Comparison of ENCODE assay signal across 2 cellular contexts in the genomic region with DNA sequence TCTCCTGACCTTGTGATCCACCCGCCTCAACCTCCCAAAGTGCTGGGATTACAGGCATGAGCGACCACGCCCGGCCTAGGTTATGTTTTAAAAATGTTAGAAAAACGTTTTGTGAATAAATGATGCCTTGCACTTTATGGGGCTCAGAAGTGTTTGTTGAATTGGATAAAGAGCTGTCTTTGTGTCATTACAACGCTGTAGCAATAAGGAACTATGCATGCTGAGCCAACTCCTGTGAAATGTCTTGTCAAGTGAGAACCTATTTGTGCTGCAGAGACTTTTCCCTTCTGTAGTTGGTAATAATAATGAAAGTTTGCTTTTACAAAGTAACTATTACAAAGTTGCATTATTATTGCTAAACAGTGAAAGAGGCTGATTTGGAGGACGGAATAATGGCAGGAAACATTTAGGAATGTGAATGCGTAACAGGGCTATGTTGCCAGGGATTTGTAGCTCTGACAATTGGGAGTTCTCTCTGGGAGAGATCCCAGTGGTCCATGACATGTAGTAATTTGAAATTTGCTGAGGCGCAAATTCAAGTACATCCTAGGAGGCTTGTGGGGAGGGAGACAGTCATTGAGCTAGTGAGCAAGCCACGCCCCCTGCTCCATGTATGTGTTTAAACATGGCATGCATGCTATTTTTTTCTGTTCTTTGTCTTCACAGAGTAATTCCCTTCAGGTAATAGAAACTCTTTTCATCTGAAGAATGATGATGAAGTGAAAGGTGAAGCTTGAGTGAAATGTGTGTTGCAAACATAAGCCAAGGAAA.
TF ChIP-seq lines count a peak whose summit lies in the region.

No MANE protein-coding gene starts in this region.

TF ChIP-seq in GM23338, 12 proteins besides CTCF, POLR2A, EP300 and RAD21:
- no peak for TF ChIP-seq EZH2phosphoT487 (IDR thresholded peaks at IDR 0.05; ENCODE audit: unreplicated experiment)
- TF ChIP-seq JUNB (IDR thresholded peaks at IDR 0.05; ENCODE audit: unreplicated experiment), result no peak
- no peak for TF ChIP-seq ZNF331 (CRISPR knock-in tag; IDR thresholded peaks at IDR 0.05; ENCODE audit: low read depth)
- TF ChIP-seq, protein P1, sequence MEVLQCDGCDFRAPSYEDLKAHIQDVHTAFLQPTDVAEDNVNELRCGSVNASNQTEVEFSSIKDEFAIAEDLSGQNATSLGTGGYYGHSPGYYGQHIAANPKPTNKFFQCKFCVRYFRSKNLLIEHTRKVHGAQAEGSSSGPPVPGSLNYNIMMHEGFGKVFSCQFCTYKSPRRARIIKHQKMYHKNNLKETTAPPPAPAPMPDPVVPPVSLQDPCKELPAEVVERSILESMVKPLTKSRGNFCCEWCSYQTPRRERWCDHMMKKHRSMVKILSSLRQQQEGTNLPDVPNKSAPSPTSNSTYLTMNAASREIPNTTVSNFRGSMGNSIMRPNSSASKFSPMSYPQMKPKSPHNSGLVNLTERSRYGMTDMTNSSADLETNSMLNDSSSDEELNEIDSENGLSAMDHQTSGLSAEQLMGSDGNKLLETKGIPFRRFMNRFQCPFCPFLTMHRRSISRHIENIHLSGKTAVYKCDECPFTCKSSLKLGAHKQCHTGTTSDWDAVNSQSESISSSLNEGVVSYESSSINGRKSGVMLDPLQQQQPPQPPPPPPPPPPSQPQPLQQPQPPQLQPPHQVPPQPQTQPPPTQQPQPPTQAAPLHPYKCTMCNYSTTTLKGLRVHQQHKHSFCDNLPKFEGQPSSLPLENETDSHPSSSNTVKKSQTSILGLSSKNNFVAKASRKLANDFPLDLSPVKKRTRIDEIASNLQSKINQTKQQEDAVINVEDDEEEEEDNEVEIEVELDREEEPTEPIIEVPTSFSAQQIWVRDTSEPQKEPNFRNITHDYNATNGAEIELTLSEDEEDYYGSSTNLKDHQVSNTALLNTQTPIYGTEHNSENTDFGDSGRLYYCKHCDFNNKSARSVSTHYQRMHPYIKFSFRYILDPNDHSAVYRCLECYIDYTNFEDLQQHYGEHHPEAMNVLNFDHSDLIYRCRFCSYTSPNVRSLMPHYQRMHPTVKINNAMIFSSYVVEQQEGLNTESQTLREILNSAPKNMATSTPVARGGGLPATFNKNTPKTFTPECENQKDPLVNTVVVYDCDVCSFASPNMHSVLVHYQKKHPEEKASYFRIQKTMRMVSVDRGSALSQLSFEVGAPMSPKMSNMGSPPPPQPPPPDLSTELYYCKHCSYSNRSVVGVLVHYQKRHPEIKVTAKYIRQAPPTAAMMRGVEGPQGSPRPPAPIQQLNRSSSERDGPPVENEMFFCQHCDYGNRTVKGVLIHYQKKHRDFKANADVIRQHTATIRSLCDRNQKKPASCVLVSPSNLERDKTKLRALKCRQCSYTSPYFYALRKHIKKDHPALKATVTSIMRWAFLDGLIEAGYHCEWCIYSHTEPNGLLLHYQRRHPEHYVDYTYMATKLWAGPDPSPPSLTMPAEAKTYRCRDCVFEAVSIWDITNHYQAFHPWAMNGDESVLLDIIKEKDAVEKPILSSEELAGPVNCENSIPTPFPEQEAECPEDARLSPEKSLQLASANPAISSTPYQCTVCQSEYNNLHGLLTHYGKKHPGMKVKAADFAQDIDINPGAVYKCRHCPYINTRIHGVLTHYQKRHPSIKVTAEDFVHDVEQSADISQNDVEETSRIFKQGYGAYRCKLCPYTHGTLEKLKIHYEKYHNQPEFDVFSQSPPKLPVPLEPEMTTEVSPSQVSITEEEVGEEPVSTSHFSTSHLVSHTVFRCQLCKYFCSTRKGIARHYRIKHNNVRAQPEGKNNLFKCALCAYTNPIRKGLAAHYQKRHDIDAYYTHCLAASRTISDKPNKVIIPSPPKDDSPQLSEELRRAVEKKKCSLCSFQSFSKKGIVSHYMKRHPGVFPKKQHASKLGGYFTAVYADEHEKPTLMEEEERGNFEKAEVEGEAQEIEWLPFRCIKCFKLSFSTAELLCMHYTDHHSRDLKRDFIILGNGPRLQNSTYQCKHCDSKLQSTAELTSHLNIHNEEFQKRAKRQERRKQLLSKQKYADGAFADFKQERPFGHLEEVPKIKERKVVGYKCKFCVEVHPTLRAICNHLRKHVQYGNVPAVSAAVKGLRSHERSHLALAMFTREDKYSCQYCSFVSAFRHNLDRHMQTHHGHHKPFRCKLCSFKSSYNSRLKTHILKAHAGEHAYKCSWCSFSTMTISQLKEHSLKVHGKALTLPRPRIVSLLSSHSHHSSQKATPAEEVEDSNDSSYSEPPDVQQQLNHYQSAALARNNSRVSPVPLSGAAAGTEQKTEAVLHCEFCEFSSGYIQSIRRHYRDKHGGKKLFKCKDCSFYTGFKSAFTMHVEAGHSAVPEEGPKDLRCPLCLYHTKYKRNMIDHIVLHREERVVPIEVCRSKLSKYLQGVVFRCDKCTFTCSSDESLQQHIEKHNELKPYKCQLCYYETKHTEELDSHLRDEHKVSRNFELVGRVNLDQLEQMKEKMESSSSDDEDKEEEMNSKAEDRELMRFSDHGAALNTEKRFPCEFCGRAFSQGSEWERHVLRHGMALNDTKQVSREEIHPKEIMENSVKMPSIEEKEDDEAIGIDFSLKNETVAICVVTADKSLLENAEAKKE (CRISPR knock-in tag; IDR thresholded peaks at IDR 0.05), result no peak
- no peak for TF ChIP-seq ZNF114 (CRISPR knock-in tag; IDR thresholded peaks at IDR 0.05)
- TF ChIP-seq NANOG (IDR thresholded peaks at IDR 0.05; ENCODE audit: borderline replicate concordance), result no peak
- TF ChIP-seq, protein P2, sequence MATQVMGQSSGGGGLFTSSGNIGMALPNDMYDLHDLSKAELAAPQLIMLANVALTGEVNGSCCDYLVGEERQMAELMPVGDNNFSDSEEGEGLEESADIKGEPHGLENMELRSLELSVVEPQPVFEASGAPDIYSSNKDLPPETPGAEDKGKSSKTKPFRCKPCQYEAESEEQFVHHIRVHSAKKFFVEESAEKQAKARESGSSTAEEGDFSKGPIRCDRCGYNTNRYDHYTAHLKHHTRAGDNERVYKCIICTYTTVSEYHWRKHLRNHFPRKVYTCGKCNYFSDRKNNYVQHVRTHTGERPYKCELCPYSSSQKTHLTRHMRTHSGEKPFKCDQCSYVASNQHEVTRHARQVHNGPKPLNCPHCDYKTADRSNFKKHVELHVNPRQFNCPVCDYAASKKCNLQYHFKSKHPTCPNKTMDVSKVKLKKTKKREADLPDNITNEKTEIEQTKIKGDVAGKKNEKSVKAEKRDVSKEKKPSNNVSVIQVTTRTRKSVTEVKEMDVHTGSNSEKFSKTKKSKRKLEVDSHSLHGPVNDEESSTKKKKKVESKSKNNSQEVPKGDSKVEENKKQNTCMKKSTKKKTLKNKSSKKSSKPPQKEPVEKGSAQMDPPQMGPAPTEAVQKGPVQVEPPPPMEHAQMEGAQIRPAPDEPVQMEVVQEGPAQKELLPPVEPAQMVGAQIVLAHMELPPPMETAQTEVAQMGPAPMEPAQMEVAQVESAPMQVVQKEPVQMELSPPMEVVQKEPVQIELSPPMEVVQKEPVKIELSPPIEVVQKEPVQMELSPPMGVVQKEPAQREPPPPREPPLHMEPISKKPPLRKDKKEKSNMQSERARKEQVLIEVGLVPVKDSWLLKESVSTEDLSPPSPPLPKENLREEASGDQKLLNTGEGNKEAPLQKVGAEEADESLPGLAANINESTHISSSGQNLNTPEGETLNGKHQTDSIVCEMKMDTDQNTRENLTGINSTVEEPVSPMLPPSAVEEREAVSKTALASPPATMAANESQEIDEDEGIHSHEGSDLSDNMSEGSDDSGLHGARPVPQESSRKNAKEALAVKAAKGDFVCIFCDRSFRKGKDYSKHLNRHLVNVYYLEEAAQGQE (IDR thresholded peaks at IDR 0.05; ENCODE audit: unreplicated experiment), result no peak
TF ChIP-seq in GM23338: peak in this region for 0.

TF ChIP-seq in GM12878, 131 proteins besides CTCF, POLR2A, EP300 and RAD21 (continues in another document):
- TF ChIP-seq, protein P3, sequence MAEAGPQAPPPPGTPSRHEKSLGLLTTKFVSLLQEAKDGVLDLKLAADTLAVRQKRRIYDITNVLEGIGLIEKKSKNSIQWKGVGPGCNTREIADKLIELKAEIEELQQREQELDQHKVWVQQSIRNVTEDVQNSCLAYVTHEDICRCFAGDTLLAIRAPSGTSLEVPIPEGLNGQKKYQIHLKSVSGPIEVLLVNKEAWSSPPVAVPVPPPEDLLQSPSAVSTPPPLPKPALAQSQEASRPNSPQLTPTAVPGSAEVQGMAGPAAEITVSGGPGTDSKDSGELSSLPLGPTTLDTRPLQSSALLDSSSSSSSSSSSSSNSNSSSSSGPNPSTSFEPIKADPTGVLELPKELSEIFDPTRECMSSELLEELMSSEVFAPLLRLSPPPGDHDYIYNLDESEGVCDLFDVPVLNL (IDR thresholded peaks at IDR 0.05; ENCODE audit: low read depth, low read length), result no peak
- TF ChIP-seq POU2F2 (IDR thresholded peaks at IDR 0.05; ENCODE audit: borderline replicate concordance, low read depth, low read length) (no peak), IKZF1 (conservative IDR thresholded peaks at IDR 0.05) (no peak), MTA2 (IDR thresholded peaks at IDR 0.05; ENCODE audit: low read depth) (no peak), HDGF (IDR thresholded peaks at IDR 0.05) (no peak), ZBED1 (IDR thresholded peaks at IDR 0.05; ENCODE audit: borderline replicate concordance) (no peak), SPI1 (IDR thresholded peaks at IDR 0.05; ENCODE audit: borderline replicate concordance, insufficient read depth, low read depth, low read length) (no peak), GATAD2B (conservative IDR thresholded peaks at IDR 0.05; ENCODE audit: low read depth) (no peak), FOXM1 (IDR thresholded peaks at IDR 0.05; ENCODE audit: low read depth, low read length) (no peak), WRNIP1 (IDR thresholded peaks at IDR 0.05; ENCODE audit: borderline replicate concordance, low read depth, low read length) (no peak), BCL11A (IDR thresholded peaks at IDR 0.05; ENCODE audit: low read depth, low read length) (no peak), TAF1 (IDR thresholded peaks at IDR 0.05; ENCODE audit: borderline replicate concordance, low read depth, low read length) (no peak), ESRRA (IDR thresholded peaks at IDR 0.05; ENCODE audit: low read length) (no peak), KAT2A (conservative IDR thresholded peaks at IDR 0.05; ENCODE audit: control insufficient read depth, low read depth, low read length) (no peak)
- TF ChIP-seq, protein P4, sequence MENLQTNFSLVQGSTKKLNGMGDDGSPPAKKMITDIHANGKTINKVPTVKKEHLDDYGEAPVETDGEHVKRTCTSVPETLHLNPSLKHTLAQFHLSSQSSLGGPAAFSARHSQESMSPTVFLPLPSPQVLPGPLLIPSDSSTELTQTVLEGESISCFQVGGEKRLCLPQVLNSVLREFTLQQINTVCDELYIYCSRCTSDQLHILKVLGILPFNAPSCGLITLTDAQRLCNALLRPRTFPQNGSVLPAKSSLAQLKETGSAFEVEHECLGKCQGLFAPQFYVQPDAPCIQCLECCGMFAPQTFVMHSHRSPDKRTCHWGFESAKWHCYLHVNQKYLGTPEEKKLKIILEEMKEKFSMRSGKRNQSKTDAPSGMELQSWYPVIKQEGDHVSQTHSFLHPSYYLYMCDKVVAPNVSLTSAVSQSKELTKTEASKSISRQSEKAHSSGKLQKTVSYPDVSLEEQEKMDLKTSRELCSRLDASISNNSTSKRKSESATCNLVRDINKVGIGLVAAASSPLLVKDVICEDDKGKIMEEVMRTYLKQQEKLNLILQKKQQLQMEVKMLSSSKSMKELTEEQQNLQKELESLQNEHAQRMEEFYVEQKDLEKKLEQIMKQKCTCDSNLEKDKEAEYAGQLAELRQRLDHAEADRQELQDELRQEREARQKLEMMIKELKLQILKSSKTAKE (IDR thresholded peaks at IDR 0.05; ENCODE audit: low read depth, poor library complexity, severe bottlenecking), result no peak
- TF ChIP-seq, protein P5, sequence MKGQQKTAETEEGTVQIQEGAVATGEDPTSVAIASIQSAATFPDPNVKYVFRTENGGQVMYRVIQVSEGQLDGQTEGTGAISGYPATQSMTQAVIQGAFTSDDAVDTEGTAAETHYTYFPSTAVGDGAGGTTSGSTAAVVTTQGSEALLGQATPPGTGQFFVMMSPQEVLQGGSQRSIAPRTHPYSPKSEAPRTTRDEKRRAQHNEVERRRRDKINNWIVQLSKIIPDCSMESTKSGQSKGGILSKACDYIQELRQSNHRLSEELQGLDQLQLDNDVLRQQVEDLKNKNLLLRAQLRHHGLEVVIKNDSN (IDR thresholded peaks at IDR 0.05; ENCODE audit: borderline replicate concordance, extremely low read length, insufficient read depth, low read depth, low read length), result no peak
- TF ChIP-seq, protein P6, sequence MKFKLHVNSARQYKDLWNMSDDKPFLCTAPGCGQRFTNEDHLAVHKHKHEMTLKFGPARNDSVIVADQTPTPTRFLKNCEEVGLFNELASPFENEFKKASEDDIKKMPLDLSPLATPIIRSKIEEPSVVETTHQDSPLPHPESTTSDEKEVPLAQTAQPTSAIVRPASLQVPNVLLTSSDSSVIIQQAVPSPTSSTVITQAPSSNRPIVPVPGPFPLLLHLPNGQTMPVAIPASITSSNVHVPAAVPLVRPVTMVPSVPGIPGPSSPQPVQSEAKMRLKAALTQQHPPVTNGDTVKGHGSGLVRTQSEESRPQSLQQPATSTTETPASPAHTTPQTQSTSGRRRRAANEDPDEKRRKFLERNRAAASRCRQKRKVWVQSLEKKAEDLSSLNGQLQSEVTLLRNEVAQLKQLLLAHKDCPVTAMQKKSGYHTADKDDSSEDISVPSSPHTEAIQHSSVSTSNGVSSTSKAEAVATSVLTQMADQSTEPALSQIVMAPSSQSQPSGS (IDR thresholded peaks at IDR 0.05; ENCODE audit: low read length), result no peak
- TF ChIP-seq, protein P2 (IDR thresholded peaks at IDR 0.05; ENCODE audit: low read depth, low read length), result no peak
- TF ChIP-seq, protein P7, sequence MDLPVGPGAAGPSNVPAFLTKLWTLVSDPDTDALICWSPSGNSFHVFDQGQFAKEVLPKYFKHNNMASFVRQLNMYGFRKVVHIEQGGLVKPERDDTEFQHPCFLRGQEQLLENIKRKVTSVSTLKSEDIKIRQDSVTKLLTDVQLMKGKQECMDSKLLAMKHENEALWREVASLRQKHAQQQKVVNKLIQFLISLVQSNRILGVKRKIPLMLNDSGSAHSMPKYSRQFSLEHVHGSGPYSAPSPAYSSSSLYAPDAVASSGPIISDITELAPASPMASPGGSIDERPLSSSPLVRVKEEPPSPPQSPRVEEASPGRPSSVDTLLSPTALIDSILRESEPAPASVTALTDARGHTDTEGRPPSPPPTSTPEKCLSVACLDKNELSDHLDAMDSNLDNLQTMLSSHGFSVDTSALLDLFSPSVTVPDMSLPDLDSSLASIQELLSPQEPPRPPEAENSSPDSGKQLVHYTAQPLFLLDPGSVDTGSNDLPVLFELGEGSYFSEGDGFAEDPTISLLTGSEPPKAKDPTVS (IDR thresholded peaks at IDR 0.05; ENCODE audit: low read depth, low read length), result no peak
